Comparison of ENCODE assay signal across 8 cellular contexts in genomic region chr10:74825033-74825370, GRCh38. TPM values are rescaled to one million over a fixed set of nuclear protein-coding genes. Genes with fewer than 3 reads are reported as not detected.
DNase-seq lines count a peak whose midpoint lies in the region; ATAC-seq, FAIRE-seq and TF ChIP-seq lines count a peak whose summit lies in the region.

No MANE protein-coding gene starts in this region.

- TF ChIP-seq POLR2A in breast epithelium (IDR thresholded peaks at IDR 0.05), result no peak
- TF ChIP-seq POLR2A in HepG2 (IDR thresholded peaks at IDR 0.05; ENCODE audit: insufficient read depth in 1 of 2, low read depth in 2 of 2, low read length in 2 of 2), result peak in 1 of 2 experiments; percentile 53; a peak in 1 of 4 replicates

- POLR2A ChIA-PET in HepG2 (lab: Yijun Ruan, JAX), result interaction anchor here (0.6 kb wide), 4 partner anchors 338 to 446 kb away, joined by 3 to 4 read pairs (median 3); no protein-coding TSS in a partner anchor

- TF ChIP-seq EP300 in HepG2 (IDR thresholded peaks at IDR 0.05; ENCODE audit: low read depth in 2 of 2, low read length in 2 of 2) (no peak; a peak in 1 of 4 replicates), HepG2 (CRISPR knock-in tag; IDR thresholded peaks at IDR 0.05; ENCODE audit: borderline replicate concordance) (no peak)

- intact Hi-C loops in breast epithelium (cut with DNase I; ENCODE audit: low total_unique reads) (no loop called here), HepG2 (cut with micrococcal nuclease; ENCODE audit: unreplicated experiment) (loop anchor here (2.0 to 10.0 kb wide), 2 partner anchors 60 to 198 kb away; no protein-coding TSS in a partner anchor)

- H4K20me1 ChIP-seq in HepG2 (ENCODE audit: insufficient read depth, low read length), result peaks cover 3% of the 10 kb centered on the region; the same call in 1 of the 2 replicates

- H3K36me3 ChIP-seq in SJCRH30, result no peaks in the 10 kb centered on the region
- no peaks in the 10 kb centered on the region for H3K36me3 ChIP-seq in breast epithelium
- H3K36me3 ChIP-seq in HepG2 (replicated peaks in 1 of 2; ENCODE audit: control insufficient read depth in 1 of 2, insufficient read depth in 2 of 2, low read length in 2 of 2), result 0 out of 5 replicates have a peak, but pooled peaks cover under 1 to 1% of the 10 kb centered on the region in 2 experiments

- H3K27ac ChIP-seq in SJCRH30 (peak overlapping the region; percentile 21), breast epithelium (peak overlapping the region; percentile 99 to 100), HepG2 (ENCODE audit: extremely low read length, insufficient read depth, low read length) (peak overlapping the region; percentile 73)

- no TSS peak for BruUV-seq in HepG2 (replicated peaks; lab: Mats Ljungman, UMichigan)

- H3K4me3 ChIP-seq in SJCRH30, result peak overlapping the region; percentile 96
- H3K4me3 ChIP-seq in breast epithelium, result peak overlapping the region; percentile 82 to 94 (median 89)
- peak overlapping the region; percentile 83 to 97 (median 90) for H3K4me3 ChIP-seq in HepG2 (replicated peaks in 1 of 3; ENCODE audit: insufficient read depth in 1 of 3, low read depth in 2 of 3, low read length in 3 of 3)

- in situ Hi-C loops in HepG2 (cut with HindIII; ENCODE audit: extremely low pct_ligation_motif_present, low pct_unique_long_range_greater_than_20kb), result no loop called here

- H3K27me3 ChIP-seq in SJCRH30 (no peaks in the 10 kb centered on the region), breast epithelium (no peaks in the 10 kb centered on the region), HepG2 (ENCODE audit: control insufficient read depth in 1 of 2, insufficient read depth in 2 of 2, low read length in 2 of 2) (no peaks in the 10 kb centered on the region)

- TF ChIP-seq RAD21 in HepG2 (CRISPR knock-in tag; IDR thresholded peaks at IDR 0.05), result no peak

- H3K4me1 ChIP-seq in SJCRH30 (peaks cover 9% of the 10 kb centered on the region), breast epithelium (no peaks in the 10 kb centered on the region), HepG2 (ENCODE audit: insufficient read depth, low read length) (peaks cover 52% of the 10 kb centered on the region)

- peak overlapping the region; percentile 76 for H3K9ac ChIP-seq in HepG2 (ENCODE audit: insufficient read depth, low read depth, low read length)

- ATAC-seq in HepG2, result no peak

- no peak overlapping the region for H2AFZ ChIP-seq in HepG2 (ENCODE audit: low read length)

- no CpG with 5 or more reads among the region's 35 CpGs for WGBS in HepG2 (ENCODE audit: low lambda C conversion rate)

- FAIRE-seq in HepG2 (lab: Jason Lieb, UNC), result no peak
- no peak for FAIRE-seq in D721Med (lab: Jason Lieb, UNC)

- peak overlapping the region; percentile 82 for H3K4me2 ChIP-seq in HepG2 (ENCODE audit: low read depth, low read length)

- CTCF ChIA-PET in HepG2 (lab: Yijun Ruan, JAX; ENCODE audit: low intra/inter-chr PET ratio, low total read pairs), result no interaction called here

- DNase-seq in DMS53 (lab: John Stamatoyannopoulos, UW) (peak; percentile 56), DMS53 treated with DMSO at 0.1 percent for 48 hours (lab: John Stamatoyannopoulos, UW; ENCODE audit: unreplicated experiment) (no peak), SJCRH30 (peak; percentile 41 to 49), breast epithelium (ENCODE audit: low spot score in 2 of 2) (peak; percentile 39 to 56), HepG2 (ENCODE audit: low spot score) (no peak), SKM-1 (lab: John Stamatoyannopoulos, UW; ENCODE audit: unreplicated experiment) (no peak), D721Med (ENCODE audit: insufficient read length, low spot score) (no peak)
- DNase-seq in stimulated activated CD4-positive, alpha-beta T cell treated with anti-CD3 and anti-CD28 coated beads, Interleukin-2, amount 100 ng/mL, for 4 hours (ENCODE audit: low read depth), result peak; percentile 16

- no peak for TF ChIP-seq CTCF in breast epithelium (IDR thresholded peaks at IDR 0.05)
- TF ChIP-seq CTCF in HepG2 (CRISPR knock-in tag; IDR thresholded peaks at IDR 0.05), result no peak
- no peak for TF ChIP-seq CTCF in D721Med (IDR thresholded peaks at IDR 0.05; ENCODE audit: insufficient read depth, missing control alignments)

- H3K9me3 ChIP-seq in SJCRH30 (replicated peaks) (no peaks in the 10 kb centered on the region), breast epithelium (no peaks in the 10 kb centered on the region), HepG2 (ENCODE audit: low read length) (no peaks in the 10 kb centered on the region)

- H3K79me2 ChIP-seq in HepG2 (ENCODE audit: insufficient read depth, low read length), result peaks cover 20% of the 10 kb centered on the region

TF ChIP-seq in HepG2, 621 proteins besides CTCF, POLR2A, EP300 and RAD21 (continues in another document):
- TF ChIP-seq SALL1 (CRISPR knock-in tag; IDR thresholded peaks at IDR 0.05) (peak; percentile 9; the same call in 1 of the 2 replicates), ETS1 (CRISPR knock-in tag; IDR thresholded peaks at IDR 0.05) (0 out of 2 replicates have a peak, but pooled peaks have one; percentile 74), ZFX (CRISPR knock-in tag; IDR thresholded peaks at IDR 0.05; ENCODE audit: low read depth) (peak; percentile 37; the same call in 1 of the 2 replicates), ZNF615 (CRISPR knock-in tag; IDR thresholded peaks at IDR 0.05; ENCODE audit: borderline replicate concordance) (no peak), ZNF329 (CRISPR knock-in tag; IDR thresholded peaks at IDR 0.05; ENCODE audit: low read depth) (no peak), NFYB (CRISPR knock-in tag; IDR thresholded peaks at IDR 0.05) (no peak), ZC3H13 (CRISPR knock-in tag; IDR thresholded peaks at IDR 0.05) (peak; percentile 62; the same call in 1 of the 2 replicates), NR0B2 (CRISPR knock-in tag; IDR thresholded peaks at IDR 0.05) (0 out of 2 replicates have a peak, but pooled peaks have one; percentile 43), HOXA3 (CRISPR knock-in tag; IDR thresholded peaks at IDR 0.05) (no peak), ZNF317 (CRISPR knock-in tag; IDR thresholded peaks at IDR 0.05) (peak; percentile 70; the same call in 1 of the 2 replicates), ZNF264 (CRISPR knock-in tag; IDR thresholded peaks at IDR 0.05) (no peak), KLF15 (CRISPR knock-in tag; IDR thresholded peaks at IDR 0.05; ENCODE audit: borderline replicate concordance) (0 out of 2 replicates have a peak, but pooled peaks have one; percentile 57), ZNF543 (CRISPR knock-in tag; IDR thresholded peaks at IDR 0.05) (0 out of 2 replicates have a peak, but pooled peaks have one; percentile 8), REXO4 (CRISPR knock-in tag; IDR thresholded peaks at IDR 0.05; ENCODE audit: borderline replicate concordance) (no peak), ZNF441 (CRISPR knock-in tag; IDR thresholded peaks at IDR 0.05; ENCODE audit: borderline replicate concordance) (no peak; the same call in 1 of the 2 replicates), ZFP41 (CRISPR knock-in tag; IDR thresholded peaks at IDR 0.05; ENCODE audit: borderline replicate concordance) (no peak), MAZ (IDR thresholded peaks at IDR 0.05; ENCODE audit: borderline replicate concordance, low read depth, low read length) (no peak), MAZ (CRISPR knock-in tag; IDR thresholded peaks at IDR 0.05; ENCODE audit: low read depth) (0 out of 2 replicates have a peak, but pooled peaks have one; percentile 1), POGZ (CRISPR knock-in tag; IDR thresholded peaks at IDR 0.05) (peak; percentile 50; the same call in 1 of the 2 replicates), ZFY (CRISPR knock-in tag; IDR thresholded peaks at IDR 0.05) (peak; percentile 36; the same call in 1 of the 2 replicates)

RNA-seq across cellular contexts. Expression of gene KAT6B, which starts 1.4 kb away (rescaled TPM):
- 18.5 and 21.1 TPM in 2 replicates for total RNA-seq in SJCRH30 (2014; rRNA removed; shearing (Covaris generic))
- total RNA-seq in breast epithelium, result 10 to 100 TPM; 46.2 to 90.3 (median 55.7) TPM
- 7.8 and 9.5 TPM in 2 replicates for total RNA-seq in HepG2 (2016; rRNA removed; fragmentation: Illumina TruSeq; extraction: Trizol)
- total RNA-seq in HepG2 (2016; cell fraction: cytosol; rRNA removed; fragmentation: Illumina TruSeq; extraction: Trizol; ENCODE audit: low read depth), result 35.6 and 36.1 TPM in 2 replicates
- 6.7 and 6.8 TPM in 2 replicates for total RNA-seq in HepG2 (2016; cell fraction: insoluble cytoplasmic fraction; rRNA removed; fragmentation: Illumina TruSeq; extraction: Trizol)
- total RNA-seq in HepG2 (2016; cell fraction: membrane; rRNA removed; fragmentation: Illumina TruSeq; extraction: Trizol), result 16.4 and 21.4 TPM in 2 replicates
- 19.4 and 22.8 TPM in 2 replicates for total RNA-seq in HepG2 (2016; cell fraction: nucleus; rRNA removed; fragmentation: Illumina TruSeq; extraction: Trizol)
- polyA plus RNA-seq in HepG2 (2011; rRNA removed), result 3.0 and 3.1 TPM in 2 replicates
- 1.9 and 2.8 TPM in 2 replicates for polyA plus RNA-seq in HepG2 (2011; cell fraction: cytosol; rRNA removed)
- polyA plus RNA-seq in HepG2 (2011; cell fraction: nucleus; rRNA removed), result 6.5 and 7.1 TPM in 2 replicates
- 5.0 and 6.6 TPM in 2 replicates for polyA plus RNA-seq in HepG2 (2012)
- 0.43 and 1.0 TPM in 2 replicates for polyA plus RNA-seq in HepG2 (2016; cell fraction: cytosol; fragmentation: Illumina TruSeq; extraction: Trizol; ENCODE audit: low read depth)
- 5.3 and 6.4 TPM in 2 replicates for polyA plus RNA-seq in HepG2 (2016; cell fraction: insoluble cytoplasmic fraction; fragmentation: Illumina TruSeq; extraction: Trizol; ENCODE audit: low read depth)
- 0.70 and 0.76 TPM in 2 replicates for polyA plus RNA-seq in HepG2 (2016; cell fraction: membrane; fragmentation: Illumina TruSeq; extraction: Trizol; ENCODE audit: low read depth)
- 11.0 and 11.7 TPM in 2 replicates for polyA plus RNA-seq in HepG2 (2016; cell fraction: nucleus; fragmentation: Illumina TruSeq; extraction: Trizol; ENCODE audit: insufficient read depth, low read depth)
- polyA minus RNA-seq in HepG2 (2011; rRNA and poly(A)+ RNA removed; ENCODE audit: low replicate concordance), result 16.4 and 17.8 TPM in 2 replicates
- polyA minus RNA-seq in HepG2 (2011; cell fraction: cytosol; rRNA and poly(A)+ RNA removed), result 9.5 and 11.9 TPM in 2 replicates
- 60.8 and 62.2 TPM in 2 replicates for polyA minus RNA-seq in HepG2 (2011; cell fraction: nucleus; rRNA and poly(A)+ RNA removed)

Comparison
In these comparisons a context has a peak if more than half of its experiments do, and no peak if none do; other contexts are left out.
1. DNase-seq: peak in DMS53 (single experiment), SJCRH30 (2 of 2), breast epithelium (2 of 2) and stimulated activated CD4-positive, alpha-beta T cell treated with anti-CD3 and anti-CD28 coated beads, Interleukin-2, amount 100 ng/mL, for 4 hours (single experiment); none in DMS53 treated with DMSO at 0.1 percent for 48 hours (single experiment), HepG2 (single experiment), SKM-1 (single experiment) and D721Med (single experiment).
2. H3K27ac ChIP-seq: peak in every context shown above with its lines; median percentile 100 in breast epithelium; 73 in HepG2; 21 in SJCRH30.
3. Peak in every context shown above with its lines, with median percentiles within 50 percentile points of each other: H3K4me3 ChIP-seq.